ENCODE assay signal across 21 cellular contexts in the genomic region with DNA sequence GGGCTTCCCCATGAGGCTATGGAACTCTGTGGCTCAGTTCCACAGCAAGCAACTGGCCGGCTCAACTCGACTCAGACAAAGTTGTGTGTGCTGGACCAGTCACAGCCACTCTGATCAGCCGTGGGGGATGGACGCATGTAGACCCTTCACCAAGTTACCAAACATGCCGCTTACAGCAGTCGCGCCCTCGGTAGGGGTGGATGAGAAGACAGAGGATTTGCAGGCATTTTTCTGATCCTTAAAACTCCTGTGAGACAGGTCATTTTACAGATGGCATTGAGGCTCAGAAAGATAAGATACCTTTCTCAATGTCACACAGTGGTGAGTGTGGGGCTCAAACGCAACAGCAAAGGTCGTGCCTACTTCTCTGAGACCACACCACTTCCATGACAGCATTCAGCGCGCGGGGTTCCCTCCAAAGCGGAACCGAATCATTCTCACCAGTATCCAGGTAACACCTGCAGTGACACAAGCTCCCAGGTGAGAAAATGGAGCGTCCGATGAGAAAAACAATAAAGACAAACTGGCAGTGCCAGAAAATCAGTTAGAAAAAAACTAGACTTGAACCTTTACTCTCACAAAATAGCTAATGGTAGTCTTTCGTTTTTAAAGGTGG.
DNase-seq lines count a peak whose midpoint lies in the region; ATAC-seq and TF ChIP-seq lines count a peak whose summit lies in the region.
"Had no signal": no experiment of that assay in that cellular context is flagged by ENCODE, and none has a peak within 500 bp of the region (broad histone marks: within the 10 kb centered on the region; RNA-seq: fewer than 3 reads in every experiment).

No MANE protein-coding gene starts in this region.

- H3K4me3 Mint-ChIP-seq in Calu3 (ENCODE audit: low read depth, unreplicated experiment): no peak overlapping the region
- H3K4me3 Mint-ChIP-seq: activated CD4-positive, alpha-beta T cell treated with anti-CD3 and anti-CD28 coated beads for 36 hours; activated CD8-positive, alpha-beta T cell treated with anti-CD3 and anti-CD28 coated beads for 36 hours; stimulated activated naive CD8-positive, alpha-beta T cell treated with anti-CD3 and anti-CD28 coated beads, Interleukin-15, amount 100 ng/mL, for 72 hours; T-helper 1 cell treated with Interleukin-12 subunit alpha and Interleukin-12 subunit beta and Interleukin-4 antibody, amounts not matched to agents 30 μg/mL and 1 μg/mL, for 36 hours had no signal

- H3K4me3 ChIP-seq in HCT116 (replicated peaks in 1 of 2; ENCODE audit: low read depth in 1 of 2, low read length in 2 of 2) (no peak overlapping the region), body of pancreas (no peak overlapping the region), neuronal stem cell (ENCODE audit: low read length in 2 of 2) (no peak overlapping the region)
- H3K4me3 ChIP-seq: BLaER1, GM23248, left ventricle myocardium inferior, prostate gland, thoracic aorta, uterus had no signal

- H2AK5ac ChIP-seq in neuronal stem cell (ENCODE audit: low read depth, low read length): no peak overlapping the region

- H3K9me3 ChIP-seq in HCT116 (ENCODE audit: control insufficient read depth in 1 of 2, insufficient read depth in 1 of 2, low read depth in 1 of 2, low read length in 2 of 2): no peaks in the 10 kb centered on the region
- H3K9me3 ChIP-seq in body of pancreas: no peaks in the 10 kb centered on the region
- no peaks in the 10 kb centered on the region for H3K9me3 ChIP-seq in neuronal stem cell (replicated peaks in 1 of 2; ENCODE audit: control insufficient read depth in 2 of 2, insufficient read depth in 1 of 2, low read depth in 1 of 2, low read length in 2 of 2)
- H3K9me3 ChIP-seq: BLaER1, left ventricle myocardium inferior, prostate gland, SK-N-SH, thoracic aorta, uterus had no signal

- TF ChIP-seq CTCF in Calu3 (IDR thresholded peaks at IDR 0.05; ENCODE audit: unreplicated experiment): no peak
- TF ChIP-seq CTCF in HCT116 (IDR thresholded peaks at IDR 0.05 in 2 of 3, conservative IDR thresholded peaks at IDR 0.05 in 1 of 3; ENCODE audit: borderline replicate concordance in 1 of 3, insufficient read depth in 1 of 3, low read depth in 2 of 3, low read length in 2 of 3): no peak
- TF ChIP-seq CTCF in body of pancreas (IDR thresholded peaks at IDR 0.05): no peak

- TF ChIP-seq RAD21 in HCT116 (IDR thresholded peaks at IDR 0.05; ENCODE audit: low read depth): no peak

- no peaks in the 10 kb centered on the region for H3K27me3 ChIP-seq in HCT116 (ENCODE audit: insufficient read depth, low read length)
- no peaks in the 10 kb centered on the region for H3K27me3 ChIP-seq in body of pancreas
- H3K27me3 ChIP-seq in neuronal stem cell (ENCODE audit: control insufficient read depth in 3 of 3, insufficient read depth in 3 of 3, low read depth in 1 of 3, low read length in 3 of 3): no peaks in the 10 kb centered on the region
- H3K27me3 ChIP-seq: BLaER1, uterus had no signal

- H3K14ac ChIP-seq in neuronal stem cell (ENCODE audit: low read length): no peak overlapping the region

- no peaks in the 10 kb centered on the region for H3K9me3 Mint-ChIP-seq in Calu3 (ENCODE audit: low read depth, unreplicated experiment)
- H3K9me3 Mint-ChIP-seq: activated CD8-positive, alpha-beta T cell treated with anti-CD3 and anti-CD28 coated beads for 36 hours; activated naive CD4-positive, alpha-beta T cell treated with anti-CD3 and anti-CD28 coated beads, Interleukin-2, amount 50 U/mL, for 72 hours; stimulated activated naive CD8-positive, alpha-beta T cell treated with anti-CD3 and anti-CD28 coated beads, Interleukin-15, amount 100 ng/mL, for 72 hours; T-helper 1 cell treated with Interleukin-12 subunit alpha and Interleukin-12 subunit beta and Interleukin-4 antibody, amounts not matched to agents 30 μg/mL and 1 μg/mL, for 36 hours had no signal

- no peaks in the 10 kb centered on the region for H3K79me2 ChIP-seq in HCT116 (ENCODE audit: insufficient read depth, low read length)

- CTCF ChIA-PET in Calu3 (lab: Charles Lee) (interaction anchor here (1.0 to 2.7 kb wide), 4 partner anchors 64 to 199 kb away, joined by 3 to 18 read pairs (median 10); a partner anchor contains a TSS), HCT116 (lab: Charles Lee) (interaction anchor here (1.0 to 2.8 kb wide), 10 partner anchors 11 to 433 kb away, joined by 3 to 49 read pairs (median 5); a partner anchor contains a TSS)

- no peaks in the 10 kb centered on the region for H3K27me3 Mint-ChIP-seq in Calu3 (ENCODE audit: unreplicated experiment)
- H3K27me3 Mint-ChIP-seq: activated CD4-positive, alpha-beta T cell treated with anti-CD3 and anti-CD28 coated beads for 36 hours; activated CD8-positive, alpha-beta T cell treated with anti-CD3 and anti-CD28 coated beads for 36 hours; stimulated activated naive CD8-positive, alpha-beta T cell treated with anti-CD3 and anti-CD28 coated beads, Interleukin-15, amount 100 ng/mL, for 72 hours had no signal

- H3K27ac ChIP-seq in HCT116 (ENCODE audit: low read depth, low read length) (no peak overlapping the region), body of pancreas (no peak overlapping the region), neuronal stem cell (replicated peaks; ENCODE audit: low read length) (no peak overlapping the region)
- H3K27ac ChIP-seq: BLaER1, epithelial cell of prostate, GM23248, left ventricle myocardium inferior, prostate gland, thoracic aorta, uterus had no signal

- no peaks in the 10 kb centered on the region for H3K9me2 ChIP-seq in HCT116 (ENCODE audit: insufficient read depth)
- H3K9me2 ChIP-seq: SK-N-SH had no signal

- H3K79me1 ChIP-seq in neuronal stem cell (ENCODE audit: low read depth, low read length): no peaks in the 10 kb centered on the region

- H3K36me3 Mint-ChIP-seq in Calu3 (ENCODE audit: insufficient read depth, unreplicated experiment): peaks cover 25% of the 10 kb centered on the region
- H3K36me3 Mint-ChIP-seq: activated naive CD4-positive, alpha-beta T cell treated with anti-CD3 and anti-CD28 coated beads, Interleukin-2, amount 50 U/mL, for 72 hours had no signal

- no peak overlapping the region for H2BK15ac ChIP-seq in neuronal stem cell (ENCODE audit: low read length)

- WGBS in body of pancreas, 2 donors: 46 to 47% methylated on average over 15 to 18 of the region's 18 CpGs
- no CpG with 5 or more reads among the region's 18 CpGs for WGBS in neuronal stem cell (ENCODE audit: extremely low coverage in 2 of 2, insufficient read length in 2 of 2, insufficient replicate concordance in 1 of 2), 2 donors

- peak overlapping the region; percentile 37 for H3K18ac ChIP-seq in neuronal stem cell (ENCODE audit: low read length)

- TF ChIP-seq POLR2A in HCT116 (IDR thresholded peaks at IDR 0.05; ENCODE audit: borderline replicate concordance, extremely low read depth, insufficient read depth, insufficient read length) (no peak), body of pancreas (IDR thresholded peaks at IDR 0.05) (no peak)

- H3K9ac ChIP-seq in HCT116 (ENCODE audit: low read length): no peak overlapping the region
- no peak overlapping the region for H3K9ac ChIP-seq in neuronal stem cell (ENCODE audit: low read depth, low read length, poor library complexity)
- H3K9ac ChIP-seq: BLaER1, GM23248, SK-N-SH had no signal

- peak overlapping the region; percentile 22 for H4K91ac ChIP-seq in neuronal stem cell (ENCODE audit: low read depth, low read length, poor library complexity)

- H3K36me3 ChIP-seq in HCT116 (ENCODE audit: control insufficient read depth in 1 of 2, insufficient read depth in 2 of 2, low read length in 2 of 2) (no peaks in the 10 kb centered on the region), body of pancreas (replicated peaks in 1 of 2; ENCODE audit: insufficient read depth in 1 of 2, low read depth in 2 of 2) (no peaks in the 10 kb centered on the region), neuronal stem cell (replicated peaks in 1 of 2; ENCODE audit: control insufficient read depth in 2 of 2, insufficient read depth in 2 of 2, low read length in 2 of 2) (no peaks in the 10 kb centered on the region)
- H3K36me3 ChIP-seq: BLaER1, left ventricle myocardium inferior, prostate gland, thoracic aorta, uterus had no signal

- RAD21 ChIA-PET in HCT116 (lab: Charles Lee; ENCODE audit: low non-redundant PET in 1 of 2, low total read pairs in 2 of 2, uncharacterized antibody in 2 of 2, unreplicated experiment in 2 of 2): interaction anchor here (1.4 to 2.0 kb wide), 2 partner anchors 64 to 199 kb away, joined by 6 to 14 read pairs; no protein-coding TSS in a partner anchor

- intact Hi-C loops in Calu3 (cut with micrococcal nuclease; ENCODE audit: unreplicated experiment): loop anchor here (2.0 to 5.0 kb wide), 2 partner anchors 85 to 200 kb away; a partner anchor contains a TSS
- intact Hi-C loops in HCT116 (cut with micrococcal nuclease): loop anchor here (1.0 to 5.0 kb wide), 6 partner anchors 45 to 435 kb away; a partner anchor contains a TSS
- intact Hi-C loops in body of pancreas (cut with DNase I): loop anchor here (10.0 kb wide), 1 partner anchor 192 kb away; no protein-coding TSS in a partner anchor

- BruUV-seq in Calu3 (replicated peaks; lab: Mats Ljungman, UMichigan) (no TSS peak), HCT116 (replicated peaks; lab: Mats Ljungman, UMichigan) (no TSS peak)

- H4K8ac ChIP-seq in neuronal stem cell (ENCODE audit: low read depth, low read length): no peak overlapping the region

- H2AFZ ChIP-seq in HCT116 (ENCODE audit: low read depth, low read length, poor library complexity, severe bottlenecking) (no peak overlapping the region), neuronal stem cell (ENCODE audit: low read length) (peak overlapping the region; percentile 75)
- H2AFZ ChIP-seq: GM23248 had no signal

- peaks cover 3 to 21% of the 10 kb centered on the region in 2 experiments; a peak in 2 of 4 replicates for H3K4me1 ChIP-seq in HCT116 (ENCODE audit: control insufficient read depth in 1 of 2, insufficient read depth in 2 of 2, low read length in 2 of 2)
- peaks cover 24% of the 10 kb centered on the region for H3K4me1 ChIP-seq in body of pancreas
- peaks cover 0 to 4% of the 10 kb centered on the region in 2 donors for H3K4me1 ChIP-seq in neuronal stem cell (ENCODE audit: control insufficient read depth in 2 of 2, insufficient read depth in 1 of 2, low read depth in 1 of 2, low read length in 2 of 2)
- H3K4me1 ChIP-seq: BLaER1, prostate gland, uterus had no signal

- H2BK12ac ChIP-seq in neuronal stem cell (ENCODE audit: low read length): peak overlapping the region; percentile 27

- H2BK120ac ChIP-seq in neuronal stem cell (ENCODE audit: low read depth, low read length): no peak overlapping the region

- no peaks in the 10 kb centered on the region for H4K20me1 ChIP-seq in HCT116 (ENCODE audit: insufficient read depth)
- H4K20me1 ChIP-seq: BLaER1 had no signal

- POLR2A ChIA-PET in HCT116 (lab: Charles Lee): interaction anchor here (1.9 kb wide), 1 partner anchor 199 kb away, joined by 10 read pairs; no protein-coding TSS in a partner anchor

- H3K27ac Mint-ChIP-seq in Calu3 (ENCODE audit: unreplicated experiment): peak overlapping the region; percentile 40
- H3K27ac Mint-ChIP-seq: activated CD8-positive, alpha-beta T cell treated with anti-CD3 and anti-CD28 coated beads for 36 hours had no signal

- no peak overlapping the region for H2BK5ac ChIP-seq in neuronal stem cell (ENCODE audit: low read length)

- no peak overlapping the region for H3K4ac ChIP-seq in neuronal stem cell (ENCODE audit: low read length)

- H3K23ac ChIP-seq in neuronal stem cell (ENCODE audit: low read depth, low read length, poor library complexity): no peak overlapping the region

- H3K4me2 ChIP-seq in HCT116 (ENCODE audit: low read length) (no peak overlapping the region), neuronal stem cell (ENCODE audit: insufficient read depth, low read length, poor library complexity, severe bottlenecking) (no peak overlapping the region)
- H3K4me2 ChIP-seq: BLaER1, SK-N-SH had no signal

- 0 out of 2 replicates have a peak, but pooled peaks have one; percentile 5 for ATAC-seq in HCT116
- ATAC-seq in body of pancreas: peak; percentile 38
- ATAC-seq in HG03108 (IDR thresholded peaks at IDR 0.05; ENCODE audit: unreplicated experiment): no peak

- peaks cover 56% of the 10 kb centered on the region for H3K4me1 Mint-ChIP-seq in Calu3 (ENCODE audit: low read depth, unreplicated experiment)

- DNase-seq in Calu3 (no peak), HCT116 (ENCODE audit: low read depth, low spot score) (no peak), body of pancreas (peak in 2 of 4 donors; percentile 20 to 33), neuronal stem cell (ENCODE audit: low spot score) (no peak), hypothalamus (lab: John Stamatoyannopoulos, UW) (no peak)
- DNase-seq in stimulated activated naive CD4-positive, alpha-beta T cell (lab: John Stamatoyannopoulos, UW): no peak
- DNase-seq: NCI-H2171 had no signal
